Comparison of ENCODE assay signal across 8 cellular contexts in the genomic region with DNA sequence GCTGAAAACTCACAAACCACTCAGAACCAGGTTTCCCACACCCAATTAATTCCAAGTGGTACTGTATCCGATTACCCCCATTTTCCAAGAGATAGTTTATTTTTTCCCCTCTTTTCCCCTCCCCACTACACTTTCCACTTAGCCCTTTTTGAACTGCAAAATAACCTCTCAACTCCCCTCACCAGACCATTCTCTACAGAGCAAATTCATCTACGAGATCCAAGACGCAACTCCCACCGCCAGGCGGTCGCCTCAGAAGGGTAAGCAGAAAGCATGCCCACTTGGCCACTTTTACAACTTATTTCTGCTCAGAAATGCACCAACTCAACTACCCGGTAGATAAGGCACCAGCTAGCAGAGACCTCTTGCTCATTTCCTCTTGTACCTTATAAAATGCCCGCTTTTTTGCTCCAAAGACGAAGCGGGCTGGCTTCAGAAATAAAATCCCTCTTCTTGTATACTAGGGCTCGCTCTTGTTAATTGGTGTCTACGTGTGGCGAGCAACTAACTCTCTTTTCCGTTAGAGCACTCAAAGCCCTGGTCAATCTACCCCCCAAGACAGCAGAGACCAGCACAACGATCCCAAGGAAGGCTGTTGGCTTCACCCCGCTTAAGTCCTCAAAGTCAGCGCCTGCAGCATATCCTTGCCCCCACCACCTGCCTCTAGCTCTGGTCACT. TPM values are rescaled to one million over a fixed set of nuclear protein-coding genes. Genes with fewer than 3 reads are reported as not detected.
A peak's percentile ranks its signal among the peaks of the same experiment; 100 is the strongest.
DNase-seq lines count a peak whose midpoint lies in the region; ATAC-seq and TF ChIP-seq lines count a peak whose summit lies in the region.

No MANE protein-coding gene starts in this region.

- H3K4me1 ChIP-seq in CD8-positive, alpha-beta T cell (ENCODE audit: insufficient read depth, low read length) = peaks cover 34% of the 10 kb centered on the region
- H3K4me1 ChIP-seq in KMS-11 (ENCODE audit: low read depth, poor library complexity, severe bottlenecking) (peaks cover 28% of the 10 kb centered on the region), endodermal cell (ENCODE audit: control insufficient read depth, insufficient read depth, low read length) (no peaks in the 10 kb centered on the region), thyroid gland (peaks cover 24 to 25% of the 10 kb centered on the region in 2 donors)

- no peaks in the 10 kb centered on the region for H3K9me3 Mint-ChIP-seq in CD8-positive, alpha-beta T cell
- H3K9me3 Mint-ChIP-seq in endodermal cell = no peaks in the 10 kb centered on the region
- no peaks in the 10 kb centered on the region for H3K9me3 Mint-ChIP-seq in naive B cell

- H3K27ac ChIP-seq in CD8-positive, alpha-beta T cell (ENCODE audit: low read depth, low read length) = peak overlapping the region; percentile 96
- H3K27ac ChIP-seq in KMS-11 (peak overlapping the region; percentile 87), endodermal cell (ENCODE audit: low read depth, low read length) (peak overlapping the region; percentile 96), thyroid gland (peak overlapping the region; percentile 93 to 97 (median 96))

- DNase-seq in CD8-positive, alpha-beta T cell = peak in 6 of 7 experiments; percentile 2 to 41 (median 24)
- peak; percentile 7 for DNase-seq in activated CD4-positive, alpha-beta T cell treated with anti-CD3 and anti-CD28 coated beads for 24 hours (ENCODE audit: low read depth in 2 of 2)
- DNase-seq in endodermal cell (peak; percentile 76), naive B cell (peak; percentile 42), thyroid gland (peak; percentile 12 to 23)

- peak overlapping the region; percentile 36 for H3K9ac ChIP-seq in KMS-11
- peak overlapping the region; percentile 70 for H3K9ac ChIP-seq in endodermal cell (ENCODE audit: extremely low read depth, low read length, poor library complexity, severe bottlenecking)

- POLR2A ChIA-PET in CD8-positive, alpha-beta T cell (lab: Charles Lee) = interaction anchor here (0.6 to 5.2 kb wide), 26 partner anchors 10 to 422 kb away, joined by 3 to 73 read pairs (median 4); partner anchors contain the start of genes BAZ1A, FAM177A1, PPP2R3C and PRORP

- CTCF ChIA-PET in CD8-positive, alpha-beta T cell (lab: Charles Lee) = interaction anchor here (0.9 to 2.0 kb wide), 10 partner anchors 13 to 319 kb away, joined by 3 to 7 read pairs (median 4); partner anchors contain the start of genes BAZ1A and FAM177A1

- no peaks in the 10 kb centered on the region for H3K27me3 ChIP-seq in CD8-positive, alpha-beta T cell (ENCODE audit: insufficient read depth, low read length)
- H3K27me3 ChIP-seq in KMS-11 (ENCODE audit: insufficient read depth, low read depth) = no peaks in the 10 kb centered on the region
- no peaks in the 10 kb centered on the region for H3K27me3 ChIP-seq in endodermal cell (ENCODE audit: control insufficient read depth, insufficient read depth, low read length, poor library complexity, severe bottlenecking)
- H3K27me3 ChIP-seq in thyroid gland = no peaks in the 10 kb centered on the region

- H3K4me3 ChIP-seq in CD8-positive, alpha-beta T cell (ENCODE audit: low read depth, low read length) = peak overlapping the region; percentile 82
- no peak overlapping the region for H3K4me3 ChIP-seq in KMS-11 (IDR thresholded peaks at IDR 0.05; ENCODE audit: insufficient read depth, low read depth, low read length)
- H3K4me3 ChIP-seq in endodermal cell (ENCODE audit: low read length) = peak overlapping the region; percentile 97
- H3K4me3 ChIP-seq in thyroid gland (replicated peaks in 1 of 3) = peak overlapping the region in 2 of 3 donors; percentile 7 to 81

- H3K4me1 Mint-ChIP-seq in CD8-positive, alpha-beta T cell (ENCODE audit: low read depth) = peaks cover 28% of the 10 kb centered on the region
- H3K4me1 Mint-ChIP-seq in endodermal cell (peaks cover 11% of the 10 kb centered on the region), naive B cell (peaks cover 0 to 18% (median 4%) of the 10 kb centered on the region in 3 donors)

- no peak overlapping the region for H3K27ac Mint-ChIP-seq in CD8-positive, alpha-beta T cell
- H3K27ac Mint-ChIP-seq in endodermal cell (no peak overlapping the region), naive B cell (no peak overlapping the region)

- TF ChIP-seq POLR2A in thyroid gland (IDR thresholded peaks at IDR 0.05) = no peak

- no peaks in the 10 kb centered on the region for H3K27me3 Mint-ChIP-seq in CD8-positive, alpha-beta T cell (ENCODE audit: low read depth)
- peaks cover 2% of the 10 kb centered on the region for H3K27me3 Mint-ChIP-seq in endodermal cell (ENCODE audit: insufficient read depth)
- no peaks in the 10 kb centered on the region for H3K27me3 Mint-ChIP-seq in naive B cell

- peak overlapping the region; percentile 62 for H3K4me2 ChIP-seq in KMS-11

- peak; percentile 10 for ATAC-seq in CD8-positive, alpha-beta T cell
- ATAC-seq in GM19463 (IDR thresholded peaks at IDR 0.05; ENCODE audit: unreplicated experiment) (peak; percentile 4), naive B cell (ENCODE audit: low read depth in 2 of 2) (peak; percentile 12 to 14), GM18498 (IDR thresholded peaks at IDR 0.05; ENCODE audit: unreplicated experiment) (no peak)

- no peaks in the 10 kb centered on the region for H3K9me3 ChIP-seq in CD8-positive, alpha-beta T cell (ENCODE audit: low read length)
- H3K9me3 ChIP-seq in endodermal cell (ENCODE audit: control insufficient read depth, low read length) (no peaks in the 10 kb centered on the region), thyroid gland (no peaks in the 10 kb centered on the region)

- no peaks in the 10 kb centered on the region for H3K36me3 ChIP-seq in CD8-positive, alpha-beta T cell (ENCODE audit: insufficient read depth, low read length)
- H3K36me3 ChIP-seq in KMS-11 (ENCODE audit: insufficient read depth) = no peaks in the 10 kb centered on the region
- peaks cover 5% of the 10 kb centered on the region for H3K36me3 ChIP-seq in endodermal cell (ENCODE audit: control insufficient read depth, insufficient read depth, low read length)
- no peaks in the 10 kb centered on the region for H3K36me3 ChIP-seq in thyroid gland

- intact Hi-C loops in CD8-positive, alpha-beta T cell (cut with DNase I, micrococcal nuclease) = loop anchor here (1.0 to 5.0 kb wide), 19 partner anchors 51 to 1340 kb away; partner anchors contain the start of genes CFL2 (in 2 of the 2), FAM177A1 (in 2 of the 2), NFKBIA (in 2 of the 2) and PSMA6 (in 2 of the 2)
- intact Hi-C loops in thyroid gland (cut with DNase I) = loop anchor here (5.0 kb wide), 1 partner anchor 140 kb away; the partner anchor contains the start of genes PPP2R3C and PRORP

- peak overlapping the region; percentile 63 for H2AFZ ChIP-seq in KMS-11 (ENCODE audit: low read depth)

- TF ChIP-seq CTCF in CD8-positive, alpha-beta T cell (IDR thresholded peaks at IDR 0.05) = no peak
- no peak; the same call in 1 of the 2 replicates for TF ChIP-seq CTCF in KMS-11 (conservative IDR thresholded peaks at IDR 0.05; ENCODE audit: low read depth, low read length)
- peak; percentile 62 for TF ChIP-seq CTCF in endodermal cell (conservative IDR thresholded peaks at IDR 0.05)
- peak in 1 of 6 experiments; percentile 9 for TF ChIP-seq CTCF in thyroid gland (IDR thresholded peaks at IDR 0.05)

- peaks cover 44% of the 10 kb centered on the region for H3K79me2 ChIP-seq in KMS-11 (ENCODE audit: insufficient read depth, low read depth)

- peaks cover 14% of the 10 kb centered on the region for H3K36me3 Mint-ChIP-seq in CD8-positive, alpha-beta T cell
- H3K36me3 Mint-ChIP-seq in endodermal cell (ENCODE audit: low read depth) (peaks cover 3% of the 10 kb centered on the region), naive B cell (no peaks in the 10 kb centered on the region)

- no peak overlapping the region for H3K4me3 Mint-ChIP-seq in CD8-positive, alpha-beta T cell
- no peak overlapping the region for H3K4me3 Mint-ChIP-seq in endodermal cell
- no peak overlapping the region for H3K4me3 Mint-ChIP-seq in naive B cell

- H4K20me1 ChIP-seq in KMS-11 (ENCODE audit: insufficient read depth) = no peaks in the 10 kb centered on the region

- WGBS in endodermal cell (ENCODE audit: insufficient coverage in 1 of 2, insufficient read length in 1 of 2), 2 experiments = 0% methylated on average over 10 to 17 of the region's 17 CpGs
- WGBS in thyroid gland, 2 donors = 0% methylated on average over 17 of the region's 17 CpGs

RNA-seq across cellular contexts. Expression of gene SRP54, which starts 0.9 kb away (rescaled TPM):
- 10 to 100 TPM; 40.4 to 42.4 TPM for total RNA-seq in CD8-positive, alpha-beta T cell
- total RNA-seq in endodermal cell (10 to 100 TPM; 58.3 to 80.3 TPM), thyroid gland (100 to 1,000 TPM in 1 of 4 donors, 10 to 100 TPM in 3; 58.5 to 122 (median 79.7) TPM)
- polyA plus RNA-seq in endodermal cell (2013, experiment 1 of 2) = 49.2 TPM
- polyA plus RNA-seq in endodermal cell (2013, experiment 2 of 2) = 45.7 TPM
- polyA plus RNA-seq in naive B cell (ENCODE audit: low read depth in 6 of 6) = 10 to 100 TPM; 16.8 to 41.2 (median 29.3) TPM

Comparison
In these comparisons a context has a peak if more than half of its experiments do, and no peak if none do; other contexts are left out.
1. DNase-seq: peak in every context shown above with its lines; median percentile 76 in endodermal cell; 42 in naive B cell; 24 in CD8-positive, alpha-beta T cell; 18 in thyroid gland; 7 in activated CD4-positive, alpha-beta T cell treated with anti-CD3 and anti-CD28 coated beads for 24 hours.